Comparison of ENCODE assay signal across 1 cellular context in genomic region chr12:3752741-3753486, GRCh38.
TF ChIP-seq lines count a peak whose summit lies in the region.

CRACR2A (minus strand) TSS chr12:3753109; CDS start chr12:3696999, 56,110 bp downstream.

TF ChIP-seq in H1, 55 proteins besides CTCF, POLR2A, EP300 and RAD21 (continued from another document):
- TF ChIP-seq MAX (IDR thresholded peaks at IDR 0.05): peak; percentile 81
- TF ChIP-seq POLR2AphosphoS5 (IDR thresholded peaks at IDR 0.05; ENCODE audit: low read depth, low read length): no peak
- peak in 1 of 2 experiments; percentile 73; a peak in 2 of 4 replicates for TF ChIP-seq SIN3A (conservative IDR thresholded peaks at IDR 0.05 in 1 of 2, IDR thresholded peaks at IDR 0.05 in 1 of 2; ENCODE audit: low read depth in 1 of 2, low read length in 2 of 2)
- TF ChIP-seq TAF1 (IDR thresholded peaks at IDR 0.05; ENCODE audit: low read depth, low read length): 0 out of 2 replicates have a peak, but pooled peaks have one; percentile 26
- TF ChIP-seq ZNF274 (IDR thresholded peaks at IDR 0.05; ENCODE audit: borderline replicate concordance, extremely low read depth, low read length): no peak
- TF ChIP-seq JUND (IDR thresholded peaks at IDR 0.05; ENCODE audit: low read length): no peak
- no peak for TF ChIP-seq BRCA1 (IDR thresholded peaks at IDR 0.05; ENCODE audit: low read depth, low read length)
- no peak for TF ChIP-seq RBBP5 (IDR thresholded peaks at IDR 0.05; ENCODE audit: borderline replicate concordance, low read depth, low read length)
- no peak for TF ChIP-seq NANOG (IDR thresholded peaks at IDR 0.05; ENCODE audit: insufficient read depth, low read depth, low read length, poor library complexity, severe bottlenecking)
- TF ChIP-seq KDM5A (IDR thresholded peaks at IDR 0.05; ENCODE audit: low read length): no peak
- TF ChIP-seq ASH2L (IDR thresholded peaks at IDR 0.05; ENCODE audit: low read length): no peak
- TF ChIP-seq HDAC6 (IDR thresholded peaks at IDR 0.05; ENCODE audit: low read depth, low read length): no peak
- peak; percentile 24; the same call in 1 of the 2 replicates for TF ChIP-seq SUZ12 (IDR thresholded peaks at IDR 0.05; ENCODE audit: low read length)
- no peak for TF ChIP-seq TAF7 (optimal IDR thresholded peaks at IDR 0.05; ENCODE audit: borderline replicate concordance, low read depth, low read length)
- peak; percentile 70 for TF ChIP-seq KDM4A (IDR thresholded peaks at IDR 0.05; ENCODE audit: low read depth, low read length, severe bottlenecking)
- TF ChIP-seq CEBPB (IDR thresholded peaks at IDR 0.05; ENCODE audit: low read depth, low read length): no peak
- TF ChIP-seq SP4 (IDR thresholded peaks at IDR 0.05; ENCODE audit: low read length): no peak
- TF ChIP-seq SIX5 (IDR thresholded peaks at IDR 0.05; ENCODE audit: low read depth, low read length): no peak
- TF ChIP-seq FOSL1 (IDR thresholded peaks at IDR 0.05; ENCODE audit: insufficient read depth, low read depth, low read length): no peak
- no peak for TF ChIP-seq CTBP2 (IDR thresholded peaks at IDR 0.05; ENCODE audit: borderline replicate concordance, insufficient read depth, insufficient read length, low read length)
- peak; percentile 34 for TF ChIP-seq EZH2 (IDR thresholded peaks at IDR 0.05; ENCODE audit: low read depth, low read length, severe bottlenecking)
- TF ChIP-seq RNF2 (IDR thresholded peaks at IDR 0.05; ENCODE audit: borderline replicate concordance, low read depth, low read length, missing control alignments, poor library complexity, severe bottlenecking): no peak
- TF ChIP-seq JUN (IDR thresholded peaks at IDR 0.05; ENCODE audit: low read depth, low read length): no peak
- TF ChIP-seq KDM1A (IDR thresholded peaks at IDR 0.05; ENCODE audit: borderline replicate concordance, low read length): no peak
- TF ChIP-seq CHD2 (IDR thresholded peaks at IDR 0.05; ENCODE audit: low read length): no peak
- no peak for TF ChIP-seq USF2 (IDR thresholded peaks at IDR 0.05; ENCODE audit: low read length)
- TF ChIP-seq E2F6 (IDR thresholded peaks at IDR 0.05): peak; percentile 84
- TF ChIP-seq MAFK (IDR thresholded peaks at IDR 0.05; ENCODE audit: low read depth, low read length): no peak
- TF ChIP-seq TEAD4 (IDR thresholded peaks at IDR 0.05; ENCODE audit: low read depth, low read length): no peak
- TF ChIP-seq SAP30 (IDR thresholded peaks at IDR 0.05; ENCODE audit: insufficient read depth, insufficient replicate concordance, low read length): no peak
- TF ChIP-seq SP2 (IDR thresholded peaks at IDR 0.05; ENCODE audit: low read length): no peak
- TF ChIP-seq PHF8 (conservative IDR thresholded peaks at IDR 0.05; ENCODE audit: low read depth, low read length): 0 out of 2 replicates have a peak, but pooled peaks have one; percentile 36
